In the genomic region with DNA sequence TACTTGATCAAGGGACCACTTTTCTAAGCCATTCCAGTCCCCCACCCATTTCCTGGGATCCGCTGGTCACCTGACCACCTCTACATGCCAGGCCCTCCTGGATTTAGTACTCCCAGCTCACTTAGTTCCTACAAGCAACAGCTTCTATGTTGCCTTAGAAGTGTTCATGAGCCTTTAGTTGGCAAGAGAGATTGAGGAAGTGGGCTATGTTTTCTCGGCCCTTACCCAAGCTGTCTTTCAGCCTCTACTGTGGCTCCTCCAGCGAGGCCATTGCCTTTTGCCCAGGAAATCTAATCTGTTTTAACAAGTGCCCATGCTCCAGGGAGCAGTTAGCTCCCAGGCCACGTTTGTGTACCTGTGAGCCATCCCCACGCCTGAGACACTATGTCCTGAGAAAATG, we compare ENCODE assay signal across 1 cellular context.
TF ChIP-seq lines count a peak whose summit lies in the region.

No MANE protein-coding gene starts in this region.

TF ChIP-seq in K562, 482 proteins besides CTCF, POLR2A, EP300 and RAD21:
- TF ChIP-seq MBD2 (IDR thresholded peaks at IDR 0.05; ENCODE audit: borderline replicate concordance, low read depth) (no peak), SPI1 (IDR thresholded peaks at IDR 0.05; ENCODE audit: borderline replicate concordance, low read depth, low read length) (peak; percentile 23; the same call in 1 of the 2 replicates), PCBP2 (IDR thresholded peaks at IDR 0.05; ENCODE audit: low read depth, low read length, poor library complexity, severe bottlenecking) (no peak), PHF8 (IDR thresholded peaks at IDR 0.05; ENCODE audit: borderline replicate concordance, low read length) (no peak), TAF9B (IDR thresholded peaks at IDR 0.05; ENCODE audit: partially characterized antibody) (no peak), RBM34 (IDR thresholded peaks at IDR 0.05; ENCODE audit: borderline replicate concordance, insufficient read depth, low read length) (no peak), DMBX1 (CRISPR knock-in tag; IDR thresholded peaks at IDR 0.05; ENCODE audit: borderline replicate concordance) (no peak), RBM25 (IDR thresholded peaks at IDR 0.05; ENCODE audit: low read depth, low read length, severe bottlenecking) (no peak)
- TF ChIP-seq, protein P1, sequence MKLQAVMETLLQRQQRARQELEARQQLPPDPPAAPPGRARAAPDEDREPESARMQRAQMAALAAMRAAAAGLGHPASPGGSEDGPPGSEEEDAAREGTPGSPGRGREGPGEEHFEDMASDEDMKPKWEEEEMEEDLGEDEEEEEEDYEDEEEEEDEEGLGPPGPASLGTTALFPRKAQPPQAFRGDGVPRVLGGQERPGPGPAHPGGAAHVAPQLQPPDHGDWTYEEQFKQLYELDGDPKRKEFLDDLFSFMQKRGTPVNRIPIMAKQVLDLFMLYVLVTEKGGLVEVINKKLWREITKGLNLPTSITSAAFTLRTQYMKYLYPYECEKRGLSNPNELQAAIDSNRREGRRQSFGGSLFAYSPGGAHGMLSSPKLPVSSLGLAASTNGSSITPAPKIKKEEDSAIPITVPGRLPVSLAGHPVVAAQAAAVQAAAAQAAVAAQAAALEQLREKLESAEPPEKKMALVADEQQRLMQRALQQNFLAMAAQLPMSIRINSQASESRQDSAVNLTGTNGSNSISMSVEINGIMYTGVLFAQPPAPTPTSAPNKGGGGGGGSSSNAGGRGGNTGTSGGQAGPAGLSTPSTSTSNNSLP (IDR thresholded peaks at IDR 0.05; ENCODE audit: borderline replicate concordance, low read depth, low read length): no peak
